8 cellular contexts compared by ENCODE assay signal in the genomic region with DNA sequence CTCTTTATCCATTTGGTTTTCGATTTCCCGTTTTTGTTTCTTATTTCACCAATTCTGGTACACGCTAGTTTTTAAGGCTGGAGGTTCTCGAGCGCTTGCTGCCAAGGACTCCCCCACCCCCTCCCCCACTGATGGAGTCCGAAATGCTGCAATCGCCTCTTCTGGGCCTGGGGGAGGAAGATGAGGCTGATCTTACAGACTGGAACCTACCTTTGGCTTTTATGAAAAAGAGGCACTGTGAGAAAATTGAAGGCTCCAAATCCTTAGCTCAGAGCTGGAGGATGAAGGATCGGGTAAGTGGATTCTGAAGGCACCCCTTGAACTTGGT. TPM values are rescaled to one million over a fixed set of nuclear protein-coding genes. Genes with fewer than 3 reads are reported as not detected.
DNase-seq lines count a peak whose midpoint lies in the region; ATAC-seq and TF ChIP-seq lines count a peak whose summit lies in the region.

No MANE protein-coding gene starts in this region.

- H3K27me3 ChIP-seq in esophagus squamous epithelium (peaks cover 0 to 25% (median 0%) of the 10 kb centered on the region in 4 donors), psoas muscle (ENCODE audit: insufficient read depth in 3 of 3, low read length in 2 of 3) (no peaks in the 10 kb centered on the region)

- WGBS in esophagus squamous epithelium, 2 donors, result 8 to 12% methylated on average over 6 to 7 of the region's 8 CpGs
- WGBS in psoas muscle, 3 donors, result 4 to 5% (median 4%) methylated on average over 8 of the region's 8 CpGs

- peak overlapping the region in 3 of 4 donors; percentile 77 to 87 (median 84) for H3K27ac ChIP-seq in esophagus squamous epithelium
- H3K27ac ChIP-seq in psoas muscle, result peak overlapping the region; percentile 77

- intact Hi-C loops in esophagus squamous epithelium (cut with DNase I) (no loop called here), psoas muscle (cut with DNase I) (no loop called here)

- H3K4me1 ChIP-seq in esophagus squamous epithelium (peaks cover 8 to 45% (median 17%) of the 10 kb centered on the region in 3 donors), psoas muscle (peaks cover 31% of the 10 kb centered on the region)

- peak overlapping the region; percentile 79 for H3K4me3 ChIP-seq in GM08714 (ENCODE audit: low read length)
- H3K4me3 ChIP-seq in esophagus squamous epithelium, result peak overlapping the region; percentile 82 to 99 (median 88)
- peak overlapping the region; percentile 84 for H3K4me3 ChIP-seq in psoas muscle

- no peak for TF ChIP-seq CTCF in esophagus squamous epithelium (IDR thresholded peaks at IDR 0.05)
- TF ChIP-seq CTCF in psoas muscle (IDR thresholded peaks at IDR 0.05), result no peak

- peak; percentile 61 for DNase-seq in RKO (ENCODE audit: low spot score)
- DNase-seq in esophagus squamous epithelium (lab: John Stamatoyannopoulos, UW), result no peak
- DNase-seq in psoas muscle, result no peak
- DNase-seq in activated effector memory CD4-positive, alpha-beta T cell treated with Interleukin-2 at 50 U/mL for 16 hours, result no peak
- DNase-seq in HCEC 1CT, result no peak
- DNase-seq in NCI-H1694 (lab: John Stamatoyannopoulos, UW), result no peak
- no peak for DNase-seq in SHP77 treated with DMSO at 0.1 percent for 48 hours (lab: John Stamatoyannopoulos, UW)

- no peak for TF ChIP-seq POLR2A in esophagus squamous epithelium (IDR thresholded peaks at IDR 0.05)

- ATAC-seq in psoas muscle, result peak in 3 of 4 donors; percentile 9 to 60 (median 16)

- H3K36me3 ChIP-seq in esophagus squamous epithelium (no peaks in the 10 kb centered on the region), psoas muscle (ENCODE audit: insufficient read depth in 1 of 2, low read depth in 1 of 2) (no peaks in the 10 kb centered on the region)

- H3K9me3 ChIP-seq in esophagus squamous epithelium (no peaks in the 10 kb centered on the region), psoas muscle (no peaks in the 10 kb centered on the region)

RNA-seq across cellular contexts. Expression of gene RPTOR, which starts 0.8 kb away (rescaled TPM):
- 10 to 100 TPM; 11.7 to 27.8 (median 22.8) TPM for total RNA-seq in esophagus squamous epithelium
- total RNA-seq in psoas muscle, result 10 to 100 TPM; 32.5 to 82.2 (median 38.1) TPM
- 10 to 100 TPM; 13.6 to 26.9 (median 17.1) TPM for polyA plus RNA-seq in psoas muscle
